In the genomic region with DNA sequence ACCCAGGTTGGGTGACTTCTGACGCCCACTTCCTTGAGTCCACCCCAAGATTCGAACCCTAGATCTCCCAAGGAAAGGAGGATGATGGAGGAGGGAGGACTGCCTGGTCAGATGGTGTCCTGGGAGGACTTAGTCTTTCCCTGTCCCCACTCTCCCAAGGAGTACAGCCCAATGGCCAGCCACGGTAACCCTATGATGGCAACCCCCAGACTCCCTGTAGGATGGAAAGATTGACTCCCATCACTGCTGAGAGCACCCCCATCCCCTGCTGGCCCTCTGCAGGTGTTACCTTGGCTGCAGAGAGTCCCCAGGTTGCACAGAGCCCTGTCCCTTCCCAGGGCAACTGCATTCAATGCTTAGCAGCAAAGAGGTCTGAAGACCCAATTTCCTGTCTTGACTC, we compare ENCODE assay signal across 11 cellular contexts. TPM values are rescaled to one million over a fixed set of nuclear protein-coding genes. Genes with fewer than 3 reads are reported as not detected.
"Had no signal": no experiment of that assay in that cellular context is flagged by ENCODE, and none has a peak within 500 bp of the region (broad histone marks: within the 10 kb centered on the region; RNA-seq: fewer than 3 reads in every experiment).

No MANE protein-coding gene starts in this region.

- H3K36me3 ChIP-seq: HAP-1 had no signal

- H3K9me3 ChIP-seq: HAP-1 had no signal

- ATAC-seq: HCT116, HepG2 had no signal

- H3K27ac ChIP-seq: GM23248, HL-60 had no signal

- H3K4me1 ChIP-seq: HAP-1 had no signal

- DNase-seq: GM23248, H7, HFFc6, KBM-7 had no signal

- FAIRE-seq: HepG2 had no signal

- H2AFZ ChIP-seq: GM23248 had no signal

- H3K4me3 ChIP-seq: GM23248, HAP-1 had no signal

- H3K9ac ChIP-seq: GM23248 had no signal

RNA-seq across cellular contexts. Expression of gene OCM2, which starts 50.6 kb away (rescaled TPM):
- total RNA-seq: GM23248, H4, H7, HepG2, HFFc6, HT1080 had no signal
- polyA plus RNA-seq: GM23248, HepG2, IgD-negative memory B cell had no signal
